ENCODE assay signal across 9 cellular contexts in genomic region chr11:74019104-74019738, GRCh38. TPM values are rescaled to one million over a fixed set of nuclear protein-coding genes. Genes with fewer than 3 reads are reported as not detected.
A peak's percentile ranks its signal among the peaks of the same experiment; 100 is the strongest.
DNase-seq lines count a peak whose midpoint lies in the region; ATAC-seq, FAIRE-seq and TF ChIP-seq lines count a peak whose summit lies in the region.
"Had no signal": no experiment of that assay in that cellular context is flagged by ENCODE, and none has a peak within 500 bp of the region (broad histone marks: within the 10 kb centered on the region; RNA-seq: fewer than 3 reads in every experiment).

No MANE protein-coding gene starts in this region.

- H3K27me3 Mint-ChIP-seq in stimulated activated naive CD8-positive, alpha-beta T cell treated with anti-CD3 and anti-CD28 coated beads, Interleukin-15, amount 100 ng/mL, for 72 hours: no peaks in the 10 kb centered on the region

- no peaks in the 10 kb centered on the region for H3K9me3 Mint-ChIP-seq in stimulated activated naive CD8-positive, alpha-beta T cell treated with anti-CD3 and anti-CD28 coated beads, Interleukin-15, amount 100 ng/mL, for 72 hours

- in situ Hi-C loops in mammary epithelial cell (cut with MboI; ENCODE audit: low sequenced_read_pairs in 2 of 2): no loop called here

- H3K27me3 ChIP-seq in PC-9 (ENCODE audit: insufficient read depth, low read depth): no peaks in the 10 kb centered on the region
- no peaks in the 10 kb centered on the region for H3K27me3 ChIP-seq in mammary epithelial cell (ENCODE audit: insufficient read depth, low read length)
- no peaks in the 10 kb centered on the region for H3K27me3 ChIP-seq in lung (ENCODE audit: control insufficient read depth, insufficient read depth)

- H2AFZ ChIP-seq in PC-9 (no peak overlapping the region), mammary epithelial cell (ENCODE audit: low read depth, low read length) (peak overlapping the region; percentile 79)

- H3K27ac Mint-ChIP-seq in stimulated activated naive CD8-positive, alpha-beta T cell treated with anti-CD3 and anti-CD28 coated beads, Interleukin-15, amount 100 ng/mL, for 72 hours: peak overlapping the region in 1 of 2 donors; percentile 84

- H3K4me3 Mint-ChIP-seq in stimulated activated naive CD8-positive, alpha-beta T cell treated with anti-CD3 and anti-CD28 coated beads, Interleukin-15, amount 100 ng/mL, for 72 hours: peak overlapping the region in 1 of 2 donors; percentile 34

- H3K36me3 ChIP-seq in PC-9 (ENCODE audit: low read depth) (0 out of 2 replicates have a peak, but pooled peaks cover 15% of the 10 kb centered on the region), mammary epithelial cell (ENCODE audit: insufficient read depth, low read length) (no peaks in the 10 kb centered on the region), lung (ENCODE audit: control insufficient read depth in 2 of 2, insufficient read depth in 2 of 2, low read length in 2 of 2) (peaks cover 0 to 2% of the 10 kb centered on the region in 2 donors)

- no peaks in the 10 kb centered on the region for H3K9me2 ChIP-seq in PC-9 (ENCODE audit: insufficient read depth)

- POLR2A ChIA-PET in PC-9 (lab: Charles Lee; ENCODE audit: unreplicated experiment): interaction anchor here (0.6 kb wide), 1 partner anchor 38 kb away, joined by 9 read pairs; no protein-coding TSS in a partner anchor

- dilution Hi-C loops in mammary epithelial cell (cut with HindIII; ENCODE audit: low sequenced_read_pairs): no loop called here

- no TSS peak for BruUV-seq in PC-9 (replicated peaks; lab: Mats Ljungman, UMichigan)
- BruUV-seq in mammary epithelial cell (replicated peaks; lab: Mats Ljungman, UMichigan): no TSS peak

- no peak for TF ChIP-seq CTCF in PC-9 (conservative IDR thresholded peaks at IDR 0.05)
- no peak for TF ChIP-seq CTCF in mammary epithelial cell (conservative IDR thresholded peaks at IDR 0.05 in 1 of 2, IDR thresholded peaks at IDR 0.05 in 1 of 2; ENCODE audit: extremely low read depth in 1 of 2, insufficient read depth in 1 of 2, low read depth in 1 of 2, low read length in 2 of 2)
- TF ChIP-seq CTCF in lung (IDR thresholded peaks at IDR 0.05; ENCODE audit: control extremely low read depth, extremely low read depth): no peak

- no peaks in the 10 kb centered on the region for H3K79me2 ChIP-seq in PC-9 (ENCODE audit: low read depth)
- H3K79me2 ChIP-seq in mammary epithelial cell (ENCODE audit: insufficient read depth, low read length): no peaks in the 10 kb centered on the region

- H3K4me3 ChIP-seq in PC-9 (no peak overlapping the region), mammary epithelial cell (replicated peaks in 1 of 3; ENCODE audit: insufficient read depth in 1 of 3, low read depth in 2 of 3, low read length in 3 of 3) (no peak overlapping the region), lung (no peak overlapping the region)

- H3K4me1 ChIP-seq in PC-9 (replicated peaks; ENCODE audit: insufficient read depth): peaks cover 31% of the 10 kb centered on the region
- peaks cover 16% of the 10 kb centered on the region for H3K4me1 ChIP-seq in mammary epithelial cell (ENCODE audit: insufficient read depth, low read length)
- H3K4me1 ChIP-seq in lung (ENCODE audit: control insufficient read depth in 2 of 2, insufficient read depth in 2 of 2, low read length in 2 of 2): peaks cover 12 to 17% of the 10 kb centered on the region in 2 donors

- H3K9me3 ChIP-seq in PC-9 (ENCODE audit: insufficient read depth, low read depth) (no peaks in the 10 kb centered on the region), mammary epithelial cell (replicated peaks; ENCODE audit: insufficient read depth, low read length) (no peaks in the 10 kb centered on the region), lung (ENCODE audit: control insufficient read depth in 2 of 2, insufficient read depth in 1 of 2, low read length in 1 of 2) (no peaks in the 10 kb centered on the region)

- H3K9ac ChIP-seq in mammary epithelial cell (ENCODE audit: insufficient read depth, low read length): no peak overlapping the region

- H4K20me1 ChIP-seq in PC-9 (ENCODE audit: insufficient read depth) (no peaks in the 10 kb centered on the region), mammary epithelial cell (ENCODE audit: insufficient read depth, low read length) (no peaks in the 10 kb centered on the region)

- peaks cover 43% of the 10 kb centered on the region for H3K4me1 Mint-ChIP-seq in stimulated activated naive CD8-positive, alpha-beta T cell treated with anti-CD3 and anti-CD28 coated beads, Interleukin-15, amount 100 ng/mL, for 72 hours

- DNase-seq in PC-9: no peak
- no peak for DNase-seq in mammary epithelial cell
- no peak for DNase-seq in lung (ENCODE audit: low spot score)
- DNase-seq in stimulated activated naive CD8-positive, alpha-beta T cell treated with anti-CD3 and anti-CD28 coated beads, Interleukin-15, amount 100 ng/mL, for 72 hours: no peak
- no peak for DNase-seq in RCC 7860 (ENCODE audit: low spot score)
- no peak for DNase-seq in NCI-H1436 treated with DMSO at 0.1 percent for 48 hours (lab: John Stamatoyannopoulos, UW)

- no peak for ATAC-seq in lung (ENCODE audit: insufficient read depth, low FRiP score)
- peak; percentile 3 for ATAC-seq in stimulated activated naive CD8-positive, alpha-beta T cell treated with anti-CD3 and anti-CD28 coated beads, Interleukin-15, amount 100 ng/mL, for 72 hours
- no peak for ATAC-seq in activated CD4-positive, CD25-positive, alpha-beta regulatory T cell treated with anti-CD3 and anti-CD28 coated beads, Interleukin-2, amount 50 U/mL, for 24 hours
- ATAC-seq in GM21515 (IDR thresholded peaks at IDR 0.05; ENCODE audit: unreplicated experiment): no peak

- intact Hi-C loops in PC-9 (cut with micrococcal nuclease; ENCODE audit: unreplicated experiment) (no loop called here), mammary epithelial cell (cut with micrococcal nuclease) (no loop called here)

- H3F3A ChIP-seq in PC-9 (ENCODE audit: insufficient read depth, low read depth): peaks cover 20% of the 10 kb centered on the region; the same call in 1 of the 2 replicates

- H3K27ac ChIP-seq in PC-9 (peak overlapping the region; percentile 79), mammary epithelial cell (ENCODE audit: insufficient read depth, low read depth, low read length) (peak overlapping the region; percentile 45), lung (ENCODE audit: low read depth in 1 of 2, low read length in 1 of 2) (peak overlapping the region; percentile 78 to 91)

- WGBS in mammary epithelial cell (ENCODE audit: low coverage, missing lambda C conversion rate): 52% methylated on average over 4 of the region's 4 CpGs
- WGBS in lung, 2 donors: 52 to 62% methylated on average over 4 of the region's 4 CpGs

- CTCF ChIA-PET in PC-9 (lab: Charles Lee) (interaction anchor here (0.6 to 0.7 kb wide), 2 partner anchors 53 to 284 kb away, joined by 4 to 7 read pairs; no protein-coding TSS in a partner anchor), mammary epithelial cell (lab: Charles Lee; ENCODE audit: low non-redundant PET) (no interaction called here)

- no peak for FAIRE-seq in RCC 7860 (lab: Jason Lieb, UNC)
- FAIRE-seq: islet of Langerhans had no signal

- H3K4me2 ChIP-seq in PC-9 (peak overlapping the region; percentile 57), mammary epithelial cell (ENCODE audit: insufficient read depth, low read depth, low read length) (no peak overlapping the region)

RNA-seq across cellular contexts. Expression of gene UCP3, which starts 10.3 kb away (rescaled TPM):
- 2.0 and 2.4 TPM in 2 replicates for total RNA-seq in PC-9 (2021)
- 1 to 10 TPM in 1 of 2 donors, under 1 TPM in 1; 0.99 to 1.2 TPM for total RNA-seq in mammary epithelial cell
- 0.28 TPM for polyA plus RNA-seq in mammary epithelial cell
- not detected for polyA minus RNA-seq in mammary epithelial cell
- total RNA-seq in lung: 1 to 10 TPM; 1.7 to 2.8 TPM
- 1 to 10 TPM; 1.0 to 1.9 TPM for polyA plus RNA-seq in lung

RNA-seq across cellular contexts. Expression of gene UCP2, which starts 36.6 kb away (rescaled TPM):
- total RNA-seq in PC-9 (2021) (27.2 and 36.8 TPM in 2 replicates), mammary epithelial cell (under 1 TPM; 0.73 to 0.83 TPM), lung (100 to 1,000 TPM in 1 of 2 donors, 10 to 100 TPM in 1; 74.1 to 207 TPM)
- polyA plus RNA-seq in mammary epithelial cell (4.7 TPM), lung (100 to 1,000 TPM in 1 of 2 donors, 10 to 100 TPM in 1; 44.7 to 203 TPM)
- polyA minus RNA-seq in mammary epithelial cell: 11.0 TPM

Comparison
In these comparisons a context has a peak if more than half of its experiments do, and no peak if none do; other contexts are left out.
1. RNA of gene UCP2, which starts 36.6 kb away (total RNA-seq): 74.1 to 207 TPM in lung and 27.2 to 36.8 TPM in PC-9; 0.73 to 0.83 TPM in mammary epithelial cell; every median in the first group is over 10 times any median in the second.
2. Peak in every context shown above with its lines, with median percentiles within 50 percentile points of each other: H3K27ac ChIP-seq.